14 cellular contexts compared by ENCODE assay signal in the genomic region with DNA sequence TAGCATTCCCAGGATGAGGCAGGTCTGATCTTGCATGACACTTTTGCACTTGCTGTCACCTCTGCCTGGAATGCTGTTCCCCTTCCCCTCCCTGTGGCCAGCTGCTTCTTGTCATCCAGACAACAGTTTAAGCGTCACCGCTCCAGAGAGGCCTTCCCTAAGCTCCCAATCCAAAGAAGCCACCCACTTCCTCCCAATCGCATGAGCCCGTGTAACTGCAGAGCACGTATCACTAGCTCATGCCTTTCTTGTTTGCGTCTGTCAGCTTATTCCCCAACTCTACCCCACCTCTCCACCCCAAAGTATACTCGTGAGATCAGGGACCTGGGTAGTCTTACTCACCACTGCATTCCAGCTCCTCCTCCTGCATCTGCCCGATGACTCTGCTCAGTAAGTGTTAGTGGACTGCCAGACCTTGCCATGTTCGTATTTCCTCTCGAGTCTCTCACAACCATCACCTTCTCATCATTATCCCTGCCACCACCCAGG.
DNase-seq lines count a peak whose midpoint lies in the region; ATAC-seq and TF ChIP-seq lines count a peak whose summit lies in the region.
"Had no signal": no experiment of that assay in that cellular context is flagged by ENCODE, and none has a peak within 500 bp of the region (broad histone marks: within the 10 kb centered on the region; RNA-seq: fewer than 3 reads in every experiment).

No MANE protein-coding gene starts in this region.

- peak overlapping the region; percentile 44 for H3K27ac ChIP-seq in GM23248
- H3K27ac ChIP-seq in esophagus squamous epithelium = peak overlapping the region; percentile 42 to 75 (median 62)
- H3K27ac ChIP-seq in stomach smooth muscle (ENCODE audit: low read length) = peak overlapping the region; percentile 66
- H3K27ac ChIP-seq in testis = no peak overlapping the region
- H3K27ac ChIP-seq: dorsolateral prefrontal cortex had no signal

- no peak for ATAC-seq in HG02852 (IDR thresholded peaks at IDR 0.05; ENCODE audit: unreplicated experiment)
- no peak for ATAC-seq in GM18909 (IDR thresholded peaks at IDR 0.05; ENCODE audit: poor library complexity, unreplicated experiment)
- ATAC-seq in HG02678 (IDR thresholded peaks at IDR 0.05; ENCODE audit: unreplicated experiment) = no peak
- ATAC-seq: left lobe of liver had no signal

- no peak for TF ChIP-seq POLR2A in esophagus squamous epithelium (IDR thresholded peaks at IDR 0.05)
- TF ChIP-seq POLR2A in testis (IDR thresholded peaks at IDR 0.05) = no peak

- H3K4me1 ChIP-seq in GM23248 (ENCODE audit: insufficient read depth) (peaks cover 12% of the 10 kb centered on the region), esophagus squamous epithelium (peaks cover 4 to 25% (median 11%) of the 10 kb centered on the region in 3 donors), stomach smooth muscle (ENCODE audit: control insufficient read depth, insufficient read depth, low read length) (peaks cover 17% of the 10 kb centered on the region), testis (no peaks in the 10 kb centered on the region)

- H3K4me2 ChIP-seq in GM23248 (ENCODE audit: unreplicated experiment) = peak overlapping the region; percentile 47

- no peaks in the 10 kb centered on the region for H3K9me3 ChIP-seq in GM23248 (ENCODE audit: low read depth)
- no peaks in the 10 kb centered on the region for H3K9me3 ChIP-seq in esophagus squamous epithelium
- H3K9me3 ChIP-seq in stomach smooth muscle (ENCODE audit: control insufficient read depth in 2 of 2, low read length in 2 of 2) = no peaks in the 10 kb centered on the region
- no peaks in the 10 kb centered on the region for H3K9me3 ChIP-seq in testis

- H3K27me3 ChIP-seq in GM23248 (replicated peaks; ENCODE audit: insufficient read depth) (no peaks in the 10 kb centered on the region), esophagus squamous epithelium (no peaks in the 10 kb centered on the region), stomach smooth muscle (ENCODE audit: control insufficient read depth in 1 of 2, insufficient read depth in 2 of 2, low read length in 2 of 2) (no peaks in the 10 kb centered on the region), testis (no peaks in the 10 kb centered on the region)
- H3K27me3 ChIP-seq: dorsolateral prefrontal cortex had no signal

- H3K4me3 ChIP-seq in GM23248 (no peak overlapping the region), esophagus squamous epithelium (no peak overlapping the region), stomach smooth muscle (ENCODE audit: low read length in 2 of 2) (no peak overlapping the region), testis (no peak overlapping the region)
- H3K4me3 ChIP-seq: dorsolateral prefrontal cortex had no signal

- in situ Hi-C loops in GM23248 (cut with MboI) = no loop called here

- no peaks in the 10 kb centered on the region for H3K9me2 ChIP-seq in GM23248 (ENCODE audit: insufficient read depth)

- H3F3A ChIP-seq in GM23248 (ENCODE audit: insufficient read depth) = peaks cover 2% of the 10 kb centered on the region; the same call in 1 of the 2 replicates

- DNase-seq in GM23248 = peak; percentile 93
- no peak for DNase-seq in esophagus squamous epithelium (lab: John Stamatoyannopoulos, UW)
- peak; percentile 93 for DNase-seq in left kidney (ENCODE audit: low read depth, low spot score)
- no peak for DNase-seq in testis
- DNase-seq: activated CD4-positive, CD25-positive, alpha-beta regulatory T cell treated with anti-CD3 and anti-CD28 coated beads, Interleukin-2, amount 50 U/mL, for 72 hours; CD4-positive, CD25-positive, alpha-beta regulatory T cell; GDM1; H7 had no signal

- peaks cover 23% of the 10 kb centered on the region; the same call in 1 of the 2 replicates for H3K79me2 ChIP-seq in GM23248 (ENCODE audit: insufficient read depth)

- intact Hi-C loops in esophagus squamous epithelium (cut with DNase I) (no loop called here), testis (cut with DNase I; ENCODE audit: low total_unique reads) (no loop called here)

- peak overlapping the region; percentile 25 for H2AFZ ChIP-seq in GM23248

- H4K20me1 ChIP-seq in GM23248 (ENCODE audit: insufficient read depth) = no peaks in the 10 kb centered on the region

- H3K9ac ChIP-seq in GM23248 (0 out of 2 replicates have a peak overlapping the region, but pooled peaks have one; percentile 4), stomach smooth muscle (ENCODE audit: low read length in 2 of 2) (no peak overlapping the region)

- no peaks in the 10 kb centered on the region for H3K36me3 ChIP-seq in GM23248 (ENCODE audit: low read depth)
- H3K36me3 ChIP-seq in esophagus squamous epithelium = no peaks in the 10 kb centered on the region
- no peaks in the 10 kb centered on the region for H3K36me3 ChIP-seq in stomach smooth muscle (ENCODE audit: control insufficient read depth in 2 of 2, insufficient read depth in 2 of 2, low read length in 2 of 2)
- no peaks in the 10 kb centered on the region for H3K36me3 ChIP-seq in testis (ENCODE audit: low read depth, missing control alignments)

- 11% methylated on average over 10 of the region's 10 CpGs for WGBS in GM23248 (ENCODE audit: low coverage in 1 of 2, low lambda C conversion rate in 2 of 2, missing lambda C conversion rate in 2 of 2), 2 experiments
- 51 to 52% methylated on average over 10 of the region's 10 CpGs for WGBS in esophagus squamous epithelium, 2 donors
- 85 to 86% methylated on average over 10 of the region's 10 CpGs for WGBS in testis, 2 donors

- TF ChIP-seq CTCF in esophagus squamous epithelium (IDR thresholded peaks at IDR 0.05) (no peak), testis (IDR thresholded peaks at IDR 0.05) (no peak)

Comparison
In these comparisons a context has a peak if more than half of its experiments do, and no peak if none do; other contexts are left out.
1. DNase-seq: peak in GM23248 (single experiment) and left kidney (single experiment); none in esophagus squamous epithelium (single experiment) and testis (single experiment).
2. H3K27ac ChIP-seq: peak in GM23248 (single experiment), esophagus squamous epithelium (4 of 4) and stomach smooth muscle (single experiment); none in testis (0 of 2).